In the genomic region with DNA sequence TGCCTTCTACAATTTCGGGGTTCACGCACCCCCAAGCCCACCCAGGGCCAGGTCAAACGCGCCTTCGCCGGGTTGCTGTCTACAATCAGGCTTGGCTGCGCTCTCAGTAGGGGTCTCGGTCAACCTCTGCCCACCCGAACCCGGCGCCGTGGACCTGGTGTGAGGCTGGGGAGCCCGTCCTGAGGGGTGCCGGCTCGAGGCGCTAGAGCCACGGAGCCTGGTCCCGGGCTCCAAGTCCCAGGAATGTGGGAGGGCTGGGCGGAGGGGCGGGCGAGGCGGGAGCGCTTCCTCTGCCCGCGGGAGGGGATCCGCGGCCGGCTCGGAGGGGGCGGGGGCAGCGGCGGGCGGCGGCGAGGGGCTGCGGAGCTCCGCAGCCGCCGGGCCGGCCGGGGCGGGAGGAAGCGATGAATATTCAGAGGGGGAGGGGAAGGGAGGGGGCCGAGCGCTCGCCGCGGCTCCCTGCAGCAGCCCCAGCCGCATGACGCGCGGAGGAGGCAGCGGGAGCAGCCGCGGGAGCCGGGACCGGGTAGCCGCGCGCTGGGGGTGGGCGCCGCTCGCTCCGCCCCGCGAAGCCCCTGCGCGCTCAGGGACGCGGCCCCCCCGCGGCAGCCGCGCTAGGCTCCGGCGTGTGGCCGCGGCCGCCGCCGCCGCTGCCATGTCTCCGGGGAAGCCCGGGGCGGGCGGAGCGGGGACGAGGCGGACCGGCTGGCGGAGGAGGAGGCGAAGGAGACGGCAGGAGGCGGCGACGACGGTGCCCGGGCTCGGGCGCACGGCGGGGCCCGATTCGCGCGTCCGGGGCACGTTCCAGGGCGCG, we compare ENCODE assay signal across 8 cellular contexts. TPM values are rescaled to one million over a fixed set of nuclear protein-coding genes. Genes with fewer than 3 reads are reported as not detected.
DNase-seq lines count a peak whose midpoint lies in the region; ATAC-seq and TF ChIP-seq lines count a peak whose summit lies in the region.

A gene (plus strand): TSS at position 467 of the 814 bp plus-strand sequence. CDS start 354 bp downstream, outside the sequence.

- peak within 1 kb of the TSS; percentile 71 to 72 for H3K9ac ChIP-seq in duodenal mucosa (ENCODE audit: low read depth in 1 of 2, low read length in 2 of 2)

- H3K27me3 ChIP-seq in HAP-1 (ENCODE audit: low read depth) (no peaks in the 10 kb centered on the region), duodenal mucosa (ENCODE audit: control insufficient read depth in 1 of 2, insufficient read depth in 2 of 2, low read length in 2 of 2) (no peaks in the 10 kb centered on the region), right lobe of liver (no peaks in the 10 kb centered on the region)

- peak; percentile 61 to 81 (median 66) for ATAC-seq in right lobe of liver

- peak; percentile 71 for TF ChIP-seq POLR2A in right lobe of liver (IDR thresholded peaks at IDR 0.05)

- DNase-seq in GM10248 (ENCODE audit: extremely low spot score) (peak; percentile 74), HAP-1 (ENCODE audit: low spot score in 2 of 2) (peak; percentile 70 to 82), NCI-H1092 treated with DMSO at 0.1 percent for 48 hours (lab: John Stamatoyannopoulos, UW) (peak; percentile 57), right lobe of liver (peak; percentile 82 to 85 (median 84)), NCI-H187 treated with DMSO at 0.1 percent for 48 hours (lab: John Stamatoyannopoulos, UW) (no peak)
- peak; percentile 45 to 49 for DNase-seq in activated CD4-positive, alpha-beta T cell treated with anti-CD3 and anti-CD28 coated beads, Interleukin-2, amount 50 U/mL, for 4 hours
- peak; percentile 24 to 43 (median 43) for DNase-seq in stimulated activated CD4-positive, alpha-beta T cell treated with anti-CD3 and anti-CD28 coated beads, TNF-alpha, amount 100 ng/mL, for 1 hour (ENCODE audit: low read depth in 3 of 3, low spot score in 1 of 3)

- in situ Hi-C loops in HAP-1 (cut with MboI; ENCODE audit: low sequenced_read_pairs): no loop called here

- WGBS in right lobe of liver (ENCODE audit: insufficient coverage, low coverage, low lambda C conversion rate, missing lambda C conversion rate): 0% methylated on average over 7 of the region's 110 CpGs

- peak within 1 kb of the TSS; percentile 61 for H3K4me3 ChIP-seq in HAP-1
- peak within 1 kb of the TSS; percentile 75 to 78 for H3K4me3 ChIP-seq in duodenal mucosa (ENCODE audit: low read depth in 1 of 2, low read length in 2 of 2)
- H3K4me3 ChIP-seq in right lobe of liver: peak within 1 kb of the TSS; percentile 77 to 89 (median 83)

- H3K27ac ChIP-seq in duodenal mucosa (ENCODE audit: low read depth, low read length) (peak within 1 kb of the TSS; percentile 62), right lobe of liver (peak within 1 kb of the TSS; percentile 80 to 93 (median 83))

- intact Hi-C loops in right lobe of liver (cut with DNase I): no loop called here

- no peaks in the 10 kb centered on the region for H3K9me3 ChIP-seq in HAP-1
- no peaks in the 10 kb centered on the region for H3K9me3 ChIP-seq in duodenal mucosa (ENCODE audit: control insufficient read depth in 1 of 2, low read length in 2 of 2)
- no peaks in the 10 kb centered on the region for H3K9me3 ChIP-seq in right lobe of liver

- H3K4me1 ChIP-seq in HAP-1 (peaks cover 31% of the 10 kb centered on the region), duodenal mucosa (ENCODE audit: control insufficient read depth in 1 of 2, insufficient read depth in 2 of 2, low read length in 2 of 2) (peaks cover 24 to 26% of the 10 kb centered on the region in 2 donors), right lobe of liver (peaks cover 0 to 65% (median 13%) of the 10 kb centered on the region in 4 donors)

- POLR2A ChIA-PET in GM10248 (lab: Yijun Ruan, JAX): no interaction called here

- H3K36me3 ChIP-seq in HAP-1 (replicated peaks) (no peaks in the 10 kb centered on the region; the same call in 1 of the 2 replicates), duodenal mucosa (ENCODE audit: control insufficient read depth in 1 of 2, insufficient read depth in 2 of 2, low read length in 2 of 2) (no peaks in the 10 kb centered on the region), right lobe of liver (no peaks in the 10 kb centered on the region)

- CTCF ChIA-PET in GM10248 (lab: Yijun Ruan, JAX): interaction anchor here (2.1 kb wide), 1 partner anchor 45 kb away, joined by 10 read pairs; no protein-coding TSS in a partner anchor

- no peak for TF ChIP-seq CTCF in GM10248 (IDR thresholded peaks at IDR 0.05; ENCODE audit: control extremely low read depth, extremely low read depth, low read depth, missing control alignments)
- TF ChIP-seq CTCF in right lobe of liver (IDR thresholded peaks at IDR 0.05): no peak

RNA-seq across cellular contexts. Expression of the gene that starts here (rescaled TPM):
- total RNA-seq in right lobe of liver: 10 to 100 TPM; 12.5 to 33.0 (median 19.8) TPM
